11 cellular contexts compared by ENCODE assay signal in genomic region chr2:120765031-120765910, GRCh38. TPM values are rescaled to one million over a fixed set of nuclear protein-coding genes. Genes with fewer than 3 reads are reported as not detected.
DNase-seq lines count a peak whose midpoint lies in the region; ATAC-seq and TF ChIP-seq lines count a peak whose summit lies in the region.
"Had no signal": no experiment of that assay in that cellular context is flagged by ENCODE, and none has a peak within 500 bp of the region (broad histone marks: within the 10 kb centered on the region; RNA-seq: fewer than 3 reads in every experiment).

No MANE protein-coding gene starts in this region.

- no peak overlapping the region for H3K27ac Mint-ChIP-seq in naive thymus-derived CD4-positive, alpha-beta T cell
- no peak overlapping the region for H3K27ac Mint-ChIP-seq in T-cell
- H3K27ac Mint-ChIP-seq: activated naive CD4-positive, alpha-beta T cell treated with anti-CD3 and anti-CD28 coated beads, Interleukin-2, amount 50 U/mL, for 24 hours; CD8-positive, alpha-beta memory T cell had no signal

- H3K4me3 Mint-ChIP-seq in naive thymus-derived CD4-positive, alpha-beta T cell: no peak overlapping the region
- no peak overlapping the region for H3K4me3 Mint-ChIP-seq in T-cell
- H3K4me3 Mint-ChIP-seq: activated naive CD4-positive, alpha-beta T cell treated with anti-CD3 and anti-CD28 coated beads, Interleukin-2, amount 50 U/mL, for 24 hours; CD8-positive, alpha-beta memory T cell had no signal

- H3K4me2 ChIP-seq in MM.1S (ENCODE audit: low read depth, low read length): no peak overlapping the region

- in situ Hi-C loops in gastrocnemius medialis (cut with MboI; ENCODE audit: low sequenced_read_pairs in 4 of 4): no loop called here

- no peak for TF ChIP-seq POLR2A in gastrocnemius medialis (IDR thresholded peaks at IDR 0.05)

- H3K9ac ChIP-seq in HUES48 (ENCODE audit: low read depth, low read length): no peak overlapping the region
- H3K9ac ChIP-seq in colonic mucosa (ENCODE audit: low read depth in 2 of 2, low read length in 2 of 2): peak overlapping the region in 1 of 2 donors; percentile 1
- H3K9ac ChIP-seq in MM.1S (ENCODE audit: low read length): no peak overlapping the region

- H2AFZ ChIP-seq in MM.1S (ENCODE audit: low read length): no peak overlapping the region

- H3F3A ChIP-seq in MM.1S (ENCODE audit: insufficient read depth, low read length): no peaks in the 10 kb centered on the region

- no peaks in the 10 kb centered on the region for H3K79me2 ChIP-seq in MM.1S (ENCODE audit: low read length)

- DNase-seq in colonic mucosa (no peak), islet precursor cell (peak; percentile 59), gastrocnemius medialis (peak in 1 of 2 donors; percentile 13), MV-4-11 (lab: John Stamatoyannopoulos, UW) (no peak), MM.1S (no peak), T-cell (no peak)
- DNase-seq in naive thymus-derived CD4-positive, alpha-beta T cell: no peak
- DNase-seq: activated CD4-positive, alpha-beta T cell treated with anti-CD3 and anti-CD28 coated beads for 1 hour had no signal

- H3K36me3 ChIP-seq in HUES48 (ENCODE audit: control insufficient read depth, insufficient read depth, low read length): no peaks in the 10 kb centered on the region
- H3K36me3 ChIP-seq in colonic mucosa: no peaks in the 10 kb centered on the region
- no peaks in the 10 kb centered on the region for H3K36me3 ChIP-seq in gastrocnemius medialis
- no peaks in the 10 kb centered on the region for H3K36me3 ChIP-seq in naive thymus-derived CD4-positive, alpha-beta T cell (ENCODE audit: control insufficient read depth in 2 of 3, insufficient read depth in 3 of 3, low read length in 3 of 3)
- no peaks in the 10 kb centered on the region for H3K36me3 ChIP-seq in MM.1S (replicated peaks; ENCODE audit: insufficient read depth, low read length)

- no peaks in the 10 kb centered on the region for H3K9me3 Mint-ChIP-seq in naive thymus-derived CD4-positive, alpha-beta T cell
- H3K9me3 Mint-ChIP-seq in T-cell: no peaks in the 10 kb centered on the region
- H3K9me3 Mint-ChIP-seq: activated naive CD4-positive, alpha-beta T cell treated with anti-CD3 and anti-CD28 coated beads, Interleukin-2, amount 50 U/mL, for 24 hours; CD8-positive, alpha-beta memory T cell had no signal

- ATAC-seq in gastrocnemius medialis (no peak), T-cell (replicated peaks in 1 of 4) (no peak)
- no peak for ATAC-seq in naive thymus-derived CD4-positive, alpha-beta T cell

- H3K4me3 ChIP-seq in HUES48 (ENCODE audit: low read depth, low read length) (no peak overlapping the region), colonic mucosa (no peak overlapping the region), gastrocnemius medialis (no peak overlapping the region), MM.1S (ENCODE audit: low read length) (no peak overlapping the region)
- H3K4me3 ChIP-seq in naive thymus-derived CD4-positive, alpha-beta T cell (ENCODE audit: low read length): no peak overlapping the region

- CTCF ChIA-PET in naive thymus-derived CD4-positive, alpha-beta T cell (lab: Charles Lee): no interaction called here
- CTCF ChIA-PET in T-cell (lab: Charles Lee): no interaction called here

- no peaks in the 10 kb centered on the region for H3K36me3 Mint-ChIP-seq in naive thymus-derived CD4-positive, alpha-beta T cell
- no peaks in the 10 kb centered on the region for H3K36me3 Mint-ChIP-seq in T-cell
- H3K36me3 Mint-ChIP-seq: activated naive CD4-positive, alpha-beta T cell treated with anti-CD3 and anti-CD28 coated beads, Interleukin-2, amount 50 U/mL, for 24 hours; CD8-positive, alpha-beta memory T cell had no signal

- peaks cover 30% of the 10 kb centered on the region for H3K4me1 ChIP-seq in HUES48 (ENCODE audit: control insufficient read depth, insufficient read depth, low read length)
- no peaks in the 10 kb centered on the region for H3K4me1 ChIP-seq in colonic mucosa
- H3K4me1 ChIP-seq in gastrocnemius medialis: peaks cover 0 to 8% of the 10 kb centered on the region in 2 donors
- H3K4me1 ChIP-seq in naive thymus-derived CD4-positive, alpha-beta T cell (ENCODE audit: control insufficient read depth in 2 of 2, insufficient read depth in 2 of 2, low read length in 2 of 2): no peaks in the 10 kb centered on the region
- H3K4me1 ChIP-seq in MM.1S (ENCODE audit: low read length): no peaks in the 10 kb centered on the region

- H4K20me1 ChIP-seq in MM.1S (ENCODE audit: insufficient read depth, low read length): no peaks in the 10 kb centered on the region

- H3K9me3 ChIP-seq in HUES48 (ENCODE audit: control insufficient read depth, insufficient read depth, low read length): no peaks in the 10 kb centered on the region
- no peaks in the 10 kb centered on the region for H3K9me3 ChIP-seq in colonic mucosa
- H3K9me3 ChIP-seq in gastrocnemius medialis: no peaks in the 10 kb centered on the region
- H3K9me3 ChIP-seq in naive thymus-derived CD4-positive, alpha-beta T cell (ENCODE audit: control insufficient read depth in 2 of 3, low read length in 3 of 3): no peaks in the 10 kb centered on the region
- H3K9me3 ChIP-seq in MM.1S (replicated peaks; ENCODE audit: insufficient read depth, low read length): no peaks in the 10 kb centered on the region

- intact Hi-C loops in colonic mucosa (cut with DNase I) (no loop called here), gastrocnemius medialis (cut with DNase I; ENCODE audit: low total_unique reads) (no loop called here)
- intact Hi-C loops in naive thymus-derived CD4-positive, alpha-beta T cell (cut with micrococcal nuclease): no loop called here

- POLR2A ChIA-PET in naive thymus-derived CD4-positive, alpha-beta T cell (lab: Charles Lee): no interaction called here
- POLR2A ChIA-PET in T-cell (lab: Charles Lee): interaction anchor here in 1 of 2 donors (0.6 kb wide), 1 partner anchor 1290 kb away, joined by 3 read pairs; no protein-coding TSS in a partner anchor

- H3K9me2 ChIP-seq in MM.1S (replicated peaks; ENCODE audit: insufficient read depth, low read length): no peaks in the 10 kb centered on the region

- H3K27me3 ChIP-seq in HUES48 (ENCODE audit: control insufficient read depth, insufficient read depth, low read length) (no peaks in the 10 kb centered on the region), colonic mucosa (no peaks in the 10 kb centered on the region), gastrocnemius medialis (no peaks in the 10 kb centered on the region), MM.1S (replicated peaks; ENCODE audit: insufficient read depth, low read length) (peaks cover 13% of the 10 kb centered on the region)
- no peaks in the 10 kb centered on the region for H3K27me3 ChIP-seq in naive thymus-derived CD4-positive, alpha-beta T cell (ENCODE audit: control insufficient read depth in 2 of 2, insufficient read depth in 2 of 2, low read length in 2 of 2)

- H3K4me1 Mint-ChIP-seq in naive thymus-derived CD4-positive, alpha-beta T cell: no peaks in the 10 kb centered on the region
- H3K4me1 Mint-ChIP-seq in T-cell: no peaks in the 10 kb centered on the region
- H3K4me1 Mint-ChIP-seq: activated naive CD4-positive, alpha-beta T cell treated with anti-CD3 and anti-CD28 coated beads, Interleukin-2, amount 50 U/mL, for 24 hours; CD8-positive, alpha-beta memory T cell had no signal

- peaks cover 0 to 17% (median 8%) of the 10 kb centered on the region in 5 donors for H3K27me3 Mint-ChIP-seq in naive thymus-derived CD4-positive, alpha-beta T cell
- peaks cover 0 to 15% of the 10 kb centered on the region in 2 donors for H3K27me3 Mint-ChIP-seq in T-cell

- TF ChIP-seq CTCF in colonic mucosa (IDR thresholded peaks at IDR 0.05) (no peak), gastrocnemius medialis (IDR thresholded peaks at IDR 0.05 in 4 of 5, conservative IDR thresholded peaks at IDR 0.05 in 1 of 5) (no peak), MM.1S (IDR thresholded peaks at IDR 0.05; ENCODE audit: low read length) (no peak)

- peak overlapping the region; percentile 63 for H3K27ac ChIP-seq in HUES48 (ENCODE audit: low read depth, low read length)
- H3K27ac ChIP-seq in colonic mucosa: peak overlapping the region; percentile 13
- H3K27ac ChIP-seq in gastrocnemius medialis: peak overlapping the region; percentile 41 to 71 (median 50)
- no peak overlapping the region for H3K27ac ChIP-seq in naive thymus-derived CD4-positive, alpha-beta T cell (ENCODE audit: low read depth, low read length)
- H3K27ac ChIP-seq in MM.1S (ENCODE audit: low read length): no peak overlapping the region

RNA-seq across cellular contexts. Expression of gene GLI2, which starts 29.6 kb away (rescaled TPM):
- 1 to 10 TPM; 1.3 to 2.0 TPM for total RNA-seq in colonic mucosa
- total RNA-seq in gastrocnemius medialis: under 1 TPM; 0.27 to 0.49 (median 0.29) TPM
- total RNA-seq in naive thymus-derived CD4-positive, alpha-beta T cell: 1 to 10 TPM in 1 of 5 experiments, not detected in 4; 1.6 TPM
- not detected for polyA plus RNA-seq in naive thymus-derived CD4-positive, alpha-beta T cell
- under 1 TPM in 1 of 5 donors, not detected in 4; 0.25 TPM for total RNA-seq in T-cell
- total RNA-seq: CD8-positive, alpha-beta memory T cell had no signal
- polyA plus RNA-seq: CD8-positive, alpha-beta memory T cell had no signal

Comparison
In these comparisons a context has a peak if more than half of its experiments do, and no peak if none do; other contexts are left out.
1. H3K27ac ChIP-seq: peak in HUES48 (single experiment), colonic mucosa (single experiment) and gastrocnemius medialis (4 of 4); none in naive thymus-derived CD4-positive, alpha-beta T cell (single experiment) and MM.1S (single experiment).